Comparison of ENCODE assay signal across 8 cellular contexts in genomic region chr1:26786437-26787380, GRCh38. TPM values are rescaled to one million over a fixed set of nuclear protein-coding genes. Genes with fewer than 3 reads are reported as not detected.
DNase-seq lines count a peak whose midpoint lies in the region; ATAC-seq and TF ChIP-seq lines count a peak whose summit lies in the region.

No MANE protein-coding gene starts in this region.

- no peaks in the 10 kb centered on the region for H3K27me3 Mint-ChIP-seq in activated naive CD4-positive, alpha-beta T cell treated with anti-CD3 and anti-CD28 coated beads, Interleukin-2, amount 50 U/mL, for 24 hours

- peaks cover 3% of the 10 kb centered on the region for H3K36me3 Mint-ChIP-seq in activated naive CD4-positive, alpha-beta T cell treated with anti-CD3 and anti-CD28 coated beads, Interleukin-2, amount 50 U/mL, for 24 hours

- H3K36me3 ChIP-seq in BLaER1 treated with 17β-estradiol and CSF1 and Interleukin-3, amounts not matched to agents 10 nM and 100 nM = peaks cover 6 to 27% (median 19%) of the 10 kb centered on the region in 11 experiments; a peak in 21 of 22 replicates
- peaks cover 24% of the 10 kb centered on the region for H3K36me3 ChIP-seq in NT2/D1 (ENCODE audit: insufficient read depth, insufficient read length, low read length)

- H3K27me3 ChIP-seq in BLaER1 treated with 17β-estradiol and CSF1 and Interleukin-3, amounts not matched to agents 10 nM and 100 nM = no peaks in the 10 kb centered on the region
- H3K27me3 ChIP-seq in NT2/D1 (ENCODE audit: insufficient read depth, insufficient read length) = no peaks in the 10 kb centered on the region

- ATAC-seq in Right ventricle myocardium inferior (peak; percentile 57), HG03135 (IDR thresholded peaks at IDR 0.05; ENCODE audit: unreplicated experiment) (no peak)

- H3K27ac Mint-ChIP-seq in activated naive CD4-positive, alpha-beta T cell treated with anti-CD3 and anti-CD28 coated beads, Interleukin-2, amount 50 U/mL, for 24 hours = peak overlapping the region; percentile 100

- no peaks in the 10 kb centered on the region for H3K9me3 ChIP-seq in BLaER1 treated with 17β-estradiol and CSF1 and Interleukin-3, amounts not matched to agents 10 nM and 100 nM (replicated peaks in 1 of 11)
- no peaks in the 10 kb centered on the region for H3K9me3 ChIP-seq in NT2/D1 (ENCODE audit: insufficient read depth, low read length)

- peak; percentile 78 for DNase-seq in GM20000 (ENCODE audit: low spot score)
- no peak for DNase-seq in NT2/D1 (ENCODE audit: low read depth, low spot score)
- DNase-seq in Right ventricle myocardium inferior (ENCODE audit: missing footprints) = peak; percentile 81
- DNase-seq in occipital lobe (lab: John Stamatoyannopoulos, UW) = peak; percentile 9
- DNase-seq in NCI-H1048 (lab: John Stamatoyannopoulos, UW) = no peak

- no peaks in the 10 kb centered on the region for H3K9me3 Mint-ChIP-seq in activated naive CD4-positive, alpha-beta T cell treated with anti-CD3 and anti-CD28 coated beads, Interleukin-2, amount 50 U/mL, for 24 hours

- no peak for TF ChIP-seq CTCF in GM20000 (IDR thresholded peaks at IDR 0.05; ENCODE audit: extremely low read depth, missing control alignments)

- H3K27ac ChIP-seq in BLaER1 treated with 17β-estradiol and CSF1 and Interleukin-3, amounts not matched to agents 10 nM and 100 nM = peak overlapping the region; percentile 95 to 99 (median 98)

- peaks cover 80% of the 10 kb centered on the region for H3K4me1 Mint-ChIP-seq in activated naive CD4-positive, alpha-beta T cell treated with anti-CD3 and anti-CD28 coated beads, Interleukin-2, amount 50 U/mL, for 24 hours

- peak overlapping the region; percentile 65 to 81 (median 72) for H3K4me3 ChIP-seq in BLaER1 treated with 17β-estradiol and CSF1 and Interleukin-3, amounts not matched to agents 10 nM and 100 nM
- peak overlapping the region; percentile 91 for H3K4me3 ChIP-seq in NT2/D1 (ENCODE audit: insufficient read length, low read depth)

- peaks cover 0 to 3% (median 0%) of the 10 kb centered on the region in 11 experiments; a peak in 1 of 22 replicates for H4K20me1 ChIP-seq in BLaER1 treated with 17β-estradiol and CSF1 and Interleukin-3, amounts not matched to agents 10 nM and 100 nM

- intact Hi-C loops in Right ventricle myocardium inferior (cut with DNase I) = loop anchor here (2.0 kb wide), 1 partner anchor 42 kb away; no protein-coding TSS in a partner anchor

- peak overlapping the region; percentile 99 for H3K4me3 Mint-ChIP-seq in activated naive CD4-positive, alpha-beta T cell treated with anti-CD3 and anti-CD28 coated beads, Interleukin-2, amount 50 U/mL, for 24 hours

- H3K4me2 ChIP-seq in BLaER1 treated with 17β-estradiol and CSF1 and Interleukin-3, amounts not matched to agents 10 nM and 100 nM = peak overlapping the region; percentile 91 to 100 (median 98)

- H3K4me1 ChIP-seq in BLaER1 treated with 17β-estradiol and CSF1 and Interleukin-3, amounts not matched to agents 10 nM and 100 nM = peaks cover 78 to 90% (median 82%) of the 10 kb centered on the region in 10 experiments
- peaks cover 19% of the 10 kb centered on the region for H3K4me1 ChIP-seq in NT2/D1 (ENCODE audit: insufficient read depth, insufficient read length)

- H3K9ac ChIP-seq in BLaER1 treated with 17β-estradiol and CSF1 and Interleukin-3, amounts not matched to agents 10 nM and 100 nM = peak overlapping the region; percentile 92 to 98 (median 95)
- H3K9ac ChIP-seq in NT2/D1 (ENCODE audit: insufficient read length, low read depth) = peak overlapping the region; percentile 95

RNA-seq across cellular contexts. Expression of gene PIGV, which starts 1.0 kb away (rescaled TPM):
- 6.1 TPM for total RNA-seq in Right ventricle myocardium inferior
- total RNA-seq in occipital lobe = 9.5 TPM

RNA-seq across cellular contexts. Expression of gene ZDHHC18, which starts 39.8 kb away (rescaled TPM):
- total RNA-seq in Right ventricle myocardium inferior (17.7 TPM), occipital lobe (19.2 TPM)

Comparison
In these comparisons a context has a peak if more than half of its experiments do, and no peak if none do; other contexts are left out.
1. DNase-seq: peak in GM20000 (single experiment), Right ventricle myocardium inferior (single experiment) and occipital lobe (single experiment); none in NT2/D1 (single experiment) and NCI-H1048 (single experiment).